In the genomic region with DNA sequence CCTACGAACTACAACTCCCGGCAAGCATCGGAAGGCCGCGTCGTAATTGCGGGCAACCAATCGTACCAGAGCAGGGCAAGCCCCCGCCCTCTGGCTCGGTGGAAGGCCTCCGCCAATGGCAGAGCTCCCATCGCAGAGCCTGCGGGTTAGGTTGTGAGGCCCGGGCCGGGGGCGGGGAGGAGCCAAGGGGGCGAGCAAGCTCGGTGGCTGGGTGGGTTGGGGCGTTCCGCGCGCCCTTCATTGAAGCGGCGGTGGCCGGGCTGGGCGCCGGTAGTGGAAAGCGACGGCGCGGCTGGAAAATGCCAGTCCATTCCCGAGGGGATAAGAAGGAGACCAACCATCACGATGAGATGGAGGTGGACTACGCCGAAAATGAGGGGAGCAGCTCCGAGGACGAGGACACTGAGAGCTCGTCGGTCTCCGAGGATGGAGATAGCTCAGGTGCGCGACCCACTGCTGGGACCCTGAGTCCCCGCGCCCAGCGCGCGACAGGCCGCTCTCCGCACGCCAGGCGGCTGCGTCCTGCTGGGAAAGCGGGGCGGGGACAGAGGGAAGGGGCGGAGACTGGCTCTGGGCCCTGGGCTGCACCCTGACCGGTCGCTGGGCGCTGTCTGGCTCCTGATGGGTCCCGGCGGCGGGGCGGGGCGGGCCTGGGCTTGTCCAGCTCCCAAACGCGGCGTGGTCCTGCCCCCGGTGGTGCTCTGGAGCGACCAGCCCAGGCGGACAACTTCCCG, we compare ENCODE assay signal across 8 cellular contexts. TPM values are rescaled to one million over a fixed set of nuclear protein-coding genes. Genes with fewer than 3 reads are reported as not detected.
A peak's percentile ranks its signal among the peaks of the same experiment; 100 is the strongest.
DNase-seq lines count a peak whose midpoint lies in the region; ATAC-seq, FAIRE-seq and TF ChIP-seq lines count a peak whose summit lies in the region.

A gene with protein sequence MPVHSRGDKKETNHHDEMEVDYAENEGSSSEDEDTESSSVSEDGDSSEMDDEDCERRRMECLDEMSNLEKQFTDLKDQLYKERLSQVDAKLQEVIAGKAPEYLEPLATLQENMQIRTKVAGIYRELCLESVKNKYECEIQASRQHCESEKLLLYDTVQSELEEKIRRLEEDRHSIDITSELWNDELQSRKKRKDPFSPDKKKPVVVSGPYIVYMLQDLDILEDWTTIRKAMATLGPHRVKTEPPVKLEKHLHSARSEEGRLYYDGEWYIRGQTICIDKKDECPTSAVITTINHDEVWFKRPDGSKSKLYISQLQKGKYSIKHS (plus strand): TSS at position 121 of the 734 bp plus-strand sequence. CDS start 179 bp downstream, at position 300.

- H3K36me3 ChIP-seq in adipocyte (ENCODE audit: control insufficient read depth, insufficient read depth, low read length, severe bottlenecking), result peaks cover under 1% of the 10 kb centered on the region
- peaks cover 3% of the 10 kb centered on the region for H3K36me3 ChIP-seq in cardiac muscle cell
- no peaks in the 10 kb centered on the region for H3K36me3 ChIP-seq in pancreas
- peaks cover 0 to 1% (median under 1%) of the 10 kb centered on the region in 3 donors for H3K36me3 ChIP-seq in tibial artery

- WGBS in pancreas, 2 donors, result 0 to 1% methylated on average over 52 to 70 of the region's 70 CpGs

- peak; percentile 99 for FAIRE-seq in GM12891 (lab: Jason Lieb, UNC)
- FAIRE-seq in pancreas (lab: Jason Lieb, UNC), result peak; percentile 89

- DNase-seq in GM12891 (ENCODE audit: insufficient read length, low spot score), result peak; percentile 95
- DNase-seq in NCI-H1417 treated with DMSO at 0.1 percent for 48 hours (lab: John Stamatoyannopoulos, UW), result peak; percentile 98
- peak; percentile 95 to 99 for DNase-seq in SW 1271 (lab: John Stamatoyannopoulos, UW)
- DNase-seq in adipocyte (ENCODE audit: low read depth), result peak; percentile 99
- DNase-seq in cardiac muscle cell (ENCODE audit: low read depth in 1 of 2, low spot score in 1 of 2), result peak; percentile 99 to 100
- peak; percentile 97 to 99 (median 97) for DNase-seq in pancreas
- peak; percentile 98 to 99 for DNase-seq in tibial artery

- H3K4me1 ChIP-seq in adipocyte (ENCODE audit: control insufficient read depth, insufficient read depth, low read length), result peaks cover 15% of the 10 kb centered on the region
- H3K4me1 ChIP-seq in cardiac muscle cell (ENCODE audit: low read depth), result peaks cover 3% of the 10 kb centered on the region
- H3K4me1 ChIP-seq in pancreas, result peaks cover 0 to 5% (median 0%) of the 10 kb centered on the region in 3 donors
- H3K4me1 ChIP-seq in tibial artery, result peaks cover 0 to 12% (median 9%) of the 10 kb centered on the region in 4 donors

- intact Hi-C loops in pancreas (cut with DNase I) (no loop called here), tibial artery (cut with DNase I; ENCODE audit: low total_unique reads) (no loop called here)

- peak within 1 kb of the TSS; percentile 92 for H3K9ac ChIP-seq in adipocyte (ENCODE audit: low read length)

- H3K9me3 ChIP-seq in adipocyte (ENCODE audit: control insufficient read depth, low read length) (no peaks in the 10 kb centered on the region), cardiac muscle cell (ENCODE audit: low read depth) (no peaks in the 10 kb centered on the region), pancreas (no peaks in the 10 kb centered on the region), tibial artery (no peaks in the 10 kb centered on the region)

- TF ChIP-seq POLR2A in GM12891 (IDR thresholded peaks at IDR 0.05; ENCODE audit: low read depth, low read length), result peak; percentile 74

- TF ChIP-seq CTCF in cardiac muscle cell (IDR thresholded peaks at IDR 0.05; ENCODE audit: low read depth, low read length), result no peak
- TF ChIP-seq CTCF in pancreas (IDR thresholded peaks at IDR 0.05), result no peak
- peak in 1 of 2 experiments; percentile 16 for TF ChIP-seq CTCF in tibial artery (IDR thresholded peaks at IDR 0.05)

- H3K27ac ChIP-seq in cardiac muscle cell (peak within 1 kb of the TSS; percentile 95), pancreas (peak within 1 kb of the TSS; percentile 90 to 99 (median 94)), tibial artery (peak within 1 kb of the TSS; percentile 95 to 98)

- H3K27me3 ChIP-seq in adipocyte (replicated peaks; ENCODE audit: control insufficient read depth, insufficient read depth, low read length), result no peaks in the 10 kb centered on the region
- no peaks in the 10 kb centered on the region for H3K27me3 ChIP-seq in cardiac muscle cell
- no peaks in the 10 kb centered on the region for H3K27me3 ChIP-seq in pancreas
- H3K27me3 ChIP-seq in tibial artery, result no peaks in the 10 kb centered on the region

- ATAC-seq in HG02798 (IDR thresholded peaks at IDR 0.05; ENCODE audit: poor library complexity, unreplicated experiment), result peak; percentile 96
- ATAC-seq in pancreas, result peak; percentile 94 to 98 (median 96)

- H3K4me3 ChIP-seq in adipocyte (ENCODE audit: low read length) (peak within 1 kb of the TSS; percentile 100), cardiac muscle cell (peak within 1 kb of the TSS; percentile 71), pancreas (peak within 1 kb of the TSS; percentile 57 to 96 (median 80)), tibial artery (peak within 1 kb of the TSS; percentile 74 to 87)

TF ChIP-seq in GM12891, 5 proteins besides CTCF, POLR2A, EP300 and RAD21:
- TF ChIP-seq PAX5 (IDR thresholded peaks at IDR 0.05; ENCODE audit: insufficient read depth, low read length, severe bottlenecking), result no peak
- TF ChIP-seq TAF1 (IDR thresholded peaks at IDR 0.05; ENCODE audit: low read depth, low read length), result peak; percentile 53; the same call in 1 of the 2 replicates
- no peak for TF ChIP-seq SPI1 (IDR thresholded peaks at IDR 0.05; ENCODE audit: low read depth, low read length)
- peak; percentile 73 for TF ChIP-seq POLR2AphosphoS5 (IDR thresholded peaks at IDR 0.05; ENCODE audit: low read depth, low read length)
- no peak for TF ChIP-seq POU2F2 (IDR thresholded peaks at IDR 0.05; ENCODE audit: low read depth, low read length)

RNA-seq across cellular contexts. Expression of the gene that starts here (rescaled TPM):
- polyA plus RNA-seq in GM12891 (2012; ENCODE audit: low read depth, missing spikeins), result 4.7 TPM
- total RNA-seq in cardiac muscle cell (7.0 and 8.2 TPM in 2 replicates), pancreas (1 to 10 TPM; 1.5 to 3.7 (median 2.0) TPM)
- polyA plus RNA-seq in cardiac muscle cell (18.4 and 18.5 TPM in 2 replicates), pancreas (1 to 10 TPM; 1.5 to 3.8 TPM)

Comparison
In these comparisons a context has a peak if more than half of its experiments do, and no peak if none do; other contexts are left out.
1. Peak in every context shown above with its lines: DNase-seq, ATAC-seq, H3K4me3 ChIP-seq and H3K27ac ChIP-seq.